Comparison of ENCODE assay signal across 1 cellular context in genomic region chr5:27474395-27474794, GRCh38.
TF ChIP-seq lines count a peak whose summit lies in the region.

No MANE protein-coding gene starts in this region.

TF ChIP-seq in WTC11, 78 proteins besides CTCF, POLR2A, EP300 and RAD21 (continued from another document):
- no peak for TF ChIP-seq CDX4 (CRISPR knock-in tag; IDR thresholded peaks at IDR 0.05; ENCODE audit: borderline replicate concordance)
- TF ChIP-seq CREB1 (CRISPR knock-in tag; IDR thresholded peaks at IDR 0.05) = no peak
